ENCODE assay signal across 8 cellular contexts in genomic region chr17:29177541-29177870, GRCh38. TPM values are rescaled to one million over a fixed set of nuclear protein-coding genes. Genes with fewer than 3 reads are reported as not detected.
A peak's percentile ranks its signal among the peaks of the same experiment; 100 is the strongest.
DNase-seq lines count a peak whose midpoint lies in the region; ATAC-seq, FAIRE-seq and TF ChIP-seq lines count a peak whose summit lies in the region.

No MANE protein-coding gene starts in this region.

- DNase-seq in activated T-helper 1 cell treated with anti-CD3 and anti-CD28 coated beads, Interleukin-12 subunit alpha, Interleukin-12 subunit beta, Interleukin-2, Interleukin-4 antibody, amounts not matched to agents 30 ng/mL and 10 ng/mL and 1 ng/mL, durations not matched to agents 14 hours and 24 hours and 36 hours (ENCODE audit: low spot score) = no peak
- DNase-seq in kidney (peak; percentile 7), left lobe of liver (ENCODE audit: low spot score) (no peak)
- no peak for DNase-seq in stimulated activated effector memory CD8-positive, alpha-beta T cell treated with anti-CD3 and anti-CD28 coated beads, Interleukin-12 subunit alpha, Interleukin-12 subunit beta, amount 100 ng/mL, for 72 hours (ENCODE audit: low spot score in 2 of 2)

- no peaks in the 10 kb centered on the region for H3K27me3 Mint-ChIP-seq in activated T-helper 1 cell treated with anti-CD3 and anti-CD28 coated beads, Interleukin-12 subunit alpha, Interleukin-12 subunit beta, Interleukin-2, Interleukin-4 antibody, amounts not matched to agents 30 ng/mL and 10 ng/mL and 1 ng/mL, durations not matched to agents 14 hours and 24 hours and 36 hours (ENCODE audit: insufficient read depth)

- H3K36me3 ChIP-seq in HUES48 (ENCODE audit: control insufficient read depth, insufficient read depth, low read length) = no peaks in the 10 kb centered on the region
- H3K36me3 ChIP-seq in kidney (ENCODE audit: control insufficient read depth in 1 of 2, insufficient read depth in 2 of 2, low read length in 2 of 2) = no peaks in the 10 kb centered on the region

- H3K36me3 Mint-ChIP-seq in activated T-helper 1 cell treated with anti-CD3 and anti-CD28 coated beads, Interleukin-12 subunit alpha, Interleukin-12 subunit beta, Interleukin-2, Interleukin-4 antibody, amounts not matched to agents 30 ng/mL and 10 ng/mL and 1 ng/mL, durations not matched to agents 14 hours and 24 hours and 36 hours (ENCODE audit: low read depth) = no peaks in the 10 kb centered on the region
- H3K36me3 Mint-ChIP-seq in stimulated activated effector memory CD8-positive, alpha-beta T cell treated with anti-CD3 and anti-CD28 coated beads, Interleukin-12 subunit alpha, Interleukin-12 subunit beta, amount 100 ng/mL, for 72 hours = peaks cover 5% of the 10 kb centered on the region

- peak overlapping the region; percentile 86 for H3K4me3 Mint-ChIP-seq in activated T-helper 1 cell treated with anti-CD3 and anti-CD28 coated beads, Interleukin-12 subunit alpha, Interleukin-12 subunit beta, Interleukin-2, Interleukin-4 antibody, amounts not matched to agents 30 ng/mL and 10 ng/mL and 1 ng/mL, durations not matched to agents 14 hours and 24 hours and 36 hours
- H3K4me3 Mint-ChIP-seq in stimulated activated effector memory CD8-positive, alpha-beta T cell treated with anti-CD3 and anti-CD28 coated beads, Interleukin-12 subunit alpha, Interleukin-12 subunit beta, amount 100 ng/mL, for 72 hours = peak overlapping the region; percentile 90

- peaks cover 15% of the 10 kb centered on the region for H3K27me3 ChIP-seq in HUES48 (ENCODE audit: control insufficient read depth, insufficient read depth, low read length)

- H3K27ac ChIP-seq in HUES48 (ENCODE audit: low read depth, low read length) (peak overlapping the region; percentile 73), kidney (ENCODE audit: low read depth in 2 of 2, low read length in 2 of 2) (peak overlapping the region; percentile 94 to 97)

- peak overlapping the region; percentile 12 for H3K27ac Mint-ChIP-seq in activated T-helper 1 cell treated with anti-CD3 and anti-CD28 coated beads, Interleukin-12 subunit alpha, Interleukin-12 subunit beta, Interleukin-2, Interleukin-4 antibody, amounts not matched to agents 30 ng/mL and 10 ng/mL and 1 ng/mL, durations not matched to agents 14 hours and 24 hours and 36 hours
- peak overlapping the region; percentile 97 for H3K27ac Mint-ChIP-seq in stimulated activated effector memory CD8-positive, alpha-beta T cell treated with anti-CD3 and anti-CD28 coated beads, Interleukin-12 subunit alpha, Interleukin-12 subunit beta, amount 100 ng/mL, for 72 hours

- H3K9ac ChIP-seq in HUES48 (ENCODE audit: low read depth, low read length) (no peak overlapping the region), kidney (ENCODE audit: low read length in 2 of 2) (peak overlapping the region; percentile 73 to 81)

- peaks cover 31% of the 10 kb centered on the region for H3K4me1 ChIP-seq in HUES48 (ENCODE audit: control insufficient read depth, insufficient read depth, low read length)
- H3K4me1 ChIP-seq in kidney (ENCODE audit: control insufficient read depth in 1 of 2, insufficient read depth in 1 of 2, low read depth in 1 of 2, low read length in 2 of 2) = peaks cover 34 to 39% of the 10 kb centered on the region in 2 donors

- H3K9me3 ChIP-seq in HUES48 (ENCODE audit: control insufficient read depth, insufficient read depth, low read length) (no peaks in the 10 kb centered on the region), kidney (ENCODE audit: control insufficient read depth in 1 of 2, low read length in 2 of 2) (no peaks in the 10 kb centered on the region)

- intact Hi-C loops in activated T-helper 1 cell treated with anti-CD3 and anti-CD28 coated beads, Interleukin-12 subunit alpha, Interleukin-12 subunit beta, Interleukin-2, Interleukin-4 antibody, amounts not matched to agents 30 ng/mL and 10 ng/mL and 1 ng/mL, durations not matched to agents 14 hours and 24 hours and 36 hours (cut with micrococcal nuclease) = no loop called here
- intact Hi-C loops in kidney (cut with DNase I) = no loop called here

- no peaks in the 10 kb centered on the region for H3K9me3 Mint-ChIP-seq in activated T-helper 1 cell treated with anti-CD3 and anti-CD28 coated beads, Interleukin-12 subunit alpha, Interleukin-12 subunit beta, Interleukin-2, Interleukin-4 antibody, amounts not matched to agents 30 ng/mL and 10 ng/mL and 1 ng/mL, durations not matched to agents 14 hours and 24 hours and 36 hours
- no peaks in the 10 kb centered on the region for H3K9me3 Mint-ChIP-seq in stimulated activated effector memory CD8-positive, alpha-beta T cell treated with anti-CD3 and anti-CD28 coated beads, Interleukin-12 subunit alpha, Interleukin-12 subunit beta, amount 100 ng/mL, for 72 hours

- no peak for TF ChIP-seq CTCF in kidney (IDR thresholded peaks at IDR 0.05; ENCODE audit: borderline replicate concordance, extremely low read depth, insufficient read depth)

- no peak for FAIRE-seq in kidney (lab: Jason Lieb, UNC)

- H3K4me3 ChIP-seq in HUES48 (ENCODE audit: low read depth, low read length) (no peak overlapping the region), kidney (ENCODE audit: low read length in 2 of 2) (peak overlapping the region in 1 of 2 donors; percentile 8)

- H3K4me1 Mint-ChIP-seq in activated T-helper 1 cell treated with anti-CD3 and anti-CD28 coated beads, Interleukin-12 subunit alpha, Interleukin-12 subunit beta, Interleukin-2, Interleukin-4 antibody, amounts not matched to agents 30 ng/mL and 10 ng/mL and 1 ng/mL, durations not matched to agents 14 hours and 24 hours and 36 hours (ENCODE audit: low read depth) = peaks cover 36% of the 10 kb centered on the region
- peaks cover 43% of the 10 kb centered on the region for H3K4me1 Mint-ChIP-seq in stimulated activated effector memory CD8-positive, alpha-beta T cell treated with anti-CD3 and anti-CD28 coated beads, Interleukin-12 subunit alpha, Interleukin-12 subunit beta, amount 100 ng/mL, for 72 hours

- ATAC-seq in stimulated activated effector memory CD8-positive, alpha-beta T cell treated with anti-CD3 and anti-CD28 coated beads, Interleukin-12 subunit alpha, Interleukin-12 subunit beta, amount 100 ng/mL, for 72 hours = no peak
- ATAC-seq in HG02870 (IDR thresholded peaks at IDR 0.05; ENCODE audit: unreplicated experiment) (no peak), left lobe of liver (no peak), HG02885 (IDR thresholded peaks at IDR 0.05; ENCODE audit: poor library complexity, unreplicated experiment) (no peak), GM21447 (IDR thresholded peaks at IDR 0.05; ENCODE audit: unreplicated experiment) (no peak)

RNA-seq across cellular contexts. Expression of gene MYO18A, which starts 2.7 kb away (rescaled TPM):
- total RNA-seq in activated T-helper 1 cell treated with anti-CD3 and anti-CD28 coated beads, Interleukin-12 subunit alpha, Interleukin-12 subunit beta, Interleukin-2, Interleukin-4 antibody, amounts not matched to agents 30 ng/mL and 10 ng/mL and 1 ng/mL, durations not matched to agents 14 hours and 24 hours and 36 hours = 38.2 and 40.5 TPM in 2 replicates
- total RNA-seq in kidney (60.7 TPM), left lobe of liver (109 TPM)
- 25.6 TPM for polyA plus RNA-seq in kidney (ENCODE audit: insufficient read depth, low read depth, low replicate concordance)
